Comparison of ENCODE assay signal across 8 cellular contexts in genomic region chrX:20140410-20140809, GRCh38. TPM values are rescaled to one million over a fixed set of nuclear protein-coding genes. Genes with fewer than 3 reads are reported as not detected.
DNase-seq lines count a peak whose midpoint lies in the region; ATAC-seq and TF ChIP-seq lines count a peak whose summit lies in the region.

No MANE protein-coding gene starts in this region.

- H3K4me1 Mint-ChIP-seq in activated naive CD8-positive, alpha-beta T cell treated with anti-CD3 and anti-CD28 coated beads for 36 hours = peaks cover 37% of the 10 kb centered on the region

- H3K9me3 Mint-ChIP-seq in activated naive CD8-positive, alpha-beta T cell treated with anti-CD3 and anti-CD28 coated beads for 36 hours = no peaks in the 10 kb centered on the region

- DNase-seq in left ventricle myocardium inferior = no peak
- DNase-seq in Right ventricle myocardium superior = no peak
- no peak for DNase-seq in activated naive CD8-positive, alpha-beta T cell treated with anti-CD3 and anti-CD28 coated beads for 36 hours
- peak; percentile 5 for DNase-seq in medulla oblongata (ENCODE audit: extremely low spot score)
- no peak for DNase-seq in aorta
- no peak for DNase-seq in NCI-H1436 treated with DMSO at 0.1 percent for 48 hours (lab: John Stamatoyannopoulos, UW)
- no peak for DNase-seq in NCI-H1694 (lab: John Stamatoyannopoulos, UW)

- no peaks in the 10 kb centered on the region for H3K27me3 Mint-ChIP-seq in activated naive CD8-positive, alpha-beta T cell treated with anti-CD3 and anti-CD28 coated beads for 36 hours

- H3K27me3 ChIP-seq in left ventricle myocardium inferior (ENCODE audit: low read depth) = no peaks in the 10 kb centered on the region
- H3K27me3 ChIP-seq in aorta (ENCODE audit: control insufficient read depth in 1 of 2, insufficient read depth in 2 of 2, low read length in 1 of 2) = no peaks in the 10 kb centered on the region

- TF ChIP-seq CTCF in left ventricle myocardium inferior (IDR thresholded peaks at IDR 0.05; ENCODE audit: borderline replicate concordance) = no peak

- H3K36me3 Mint-ChIP-seq in activated naive CD8-positive, alpha-beta T cell treated with anti-CD3 and anti-CD28 coated beads for 36 hours = peaks cover 31% of the 10 kb centered on the region

- H3K4me3 ChIP-seq in left ventricle myocardium inferior (peak overlapping the region; percentile 81), aorta (ENCODE audit: low read length in 2 of 2) (peak overlapping the region; percentile 41 to 69)

- peak overlapping the region; percentile 86 for H3K4me3 Mint-ChIP-seq in activated naive CD8-positive, alpha-beta T cell treated with anti-CD3 and anti-CD28 coated beads for 36 hours

- H3K36me3 ChIP-seq in left ventricle myocardium inferior = peaks cover 27% of the 10 kb centered on the region
- H3K36me3 ChIP-seq in aorta (ENCODE audit: control insufficient read depth in 1 of 2, insufficient read depth in 2 of 2, low read length in 1 of 2) = peaks cover 0 to 4% of the 10 kb centered on the region in 2 donors

- 1 to 32% methylated on average over 3 of the region's 3 CpGs for WGBS in aorta, 2 donors

- H3K27ac ChIP-seq in left ventricle myocardium inferior (replicated peaks) = peak overlapping the region; percentile 88
- H3K27ac ChIP-seq in aorta (ENCODE audit: low read depth in 1 of 2, low read length in 2 of 2) = peak overlapping the region in 1 of 2 donors; percentile 31

- H3K27ac Mint-ChIP-seq in activated naive CD8-positive, alpha-beta T cell treated with anti-CD3 and anti-CD28 coated beads for 36 hours = peak overlapping the region; percentile 74

- ATAC-seq in Right ventricle myocardium superior (ENCODE audit: poor library complexity) = no peak
- no peak for ATAC-seq in aorta (ENCODE audit: low FRiP score)
- no peak for ATAC-seq in HG02885 (IDR thresholded peaks at IDR 0.05; ENCODE audit: poor library complexity, unreplicated experiment)

- H3K9me3 ChIP-seq in left ventricle myocardium inferior (replicated peaks) (no peaks in the 10 kb centered on the region), aorta (ENCODE audit: control insufficient read depth, low read length) (no peaks in the 10 kb centered on the region)

- intact Hi-C loops in left ventricle myocardium inferior (cut with micrococcal nuclease) = no loop called here
- intact Hi-C loops in Right ventricle myocardium superior (cut with DNase I) = no loop called here
- intact Hi-C loops in aorta (cut with DNase I) = no loop called here

- H3K4me1 ChIP-seq in left ventricle myocardium inferior (peaks cover 30% of the 10 kb centered on the region), aorta (ENCODE audit: control insufficient read depth in 1 of 2, insufficient read depth in 2 of 2, low read length in 2 of 2) (no peaks in the 10 kb centered on the region)

RNA-seq across cellular contexts. Expression of gene EIF1AX, which starts 1.2 kb away (rescaled TPM):
- 56.8 TPM for total RNA-seq in left ventricle myocardium inferior
- 58.3 TPM for total RNA-seq in Right ventricle myocardium superior
- total RNA-seq in activated naive CD8-positive, alpha-beta T cell treated with anti-CD3 and anti-CD28 coated beads for 36 hours = 100 to 1,000 TPM; 214 to 219 TPM
- total RNA-seq in aorta = 10 to 100 TPM; 69.0 to 71.1 TPM
- polyA plus RNA-seq in aorta = 10 to 100 TPM; 38.9 to 42.1 TPM

RNA-seq across cellular contexts. Expression of gene MAP7D2, which starts 23.7 kb away (rescaled TPM):
- total RNA-seq in left ventricle myocardium inferior (0.44 TPM), Right ventricle myocardium superior (0.40 TPM), aorta (under 1 TPM; 0.23 to 0.36 TPM)
- total RNA-seq in activated naive CD8-positive, alpha-beta T cell treated with anti-CD3 and anti-CD28 coated beads for 36 hours = under 1 TPM; 0.70 to 0.90 TPM
- under 1 TPM; 0.31 to 0.38 TPM for polyA plus RNA-seq in aorta
